Comparison of ENCODE assay signal across 35 cellular contexts in the genomic region with DNA sequence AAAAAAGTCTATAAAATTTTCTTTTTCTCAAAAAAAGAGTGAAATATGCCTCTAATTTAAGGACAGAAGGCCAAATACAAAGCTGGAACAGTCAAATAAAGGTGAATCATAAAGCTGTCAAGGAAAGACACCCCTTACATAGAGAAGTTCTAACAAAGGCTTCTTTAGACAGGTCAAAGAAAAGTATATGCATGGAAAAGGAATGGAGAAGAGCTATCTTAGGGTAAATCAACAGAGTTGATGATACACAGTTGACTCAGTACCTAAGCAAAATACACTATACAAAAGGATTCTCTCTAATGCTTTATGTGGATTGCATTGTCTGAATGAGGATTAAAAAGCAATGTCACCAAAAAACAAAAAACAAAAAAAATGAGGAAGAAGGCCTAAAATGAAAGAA.
"Had no signal": no experiment of that assay in that cellular context is flagged by ENCODE, and none has a peak within 500 bp of the region (broad histone marks: within the 10 kb centered on the region; RNA-seq: fewer than 3 reads in every experiment).

No MANE protein-coding gene starts in this region.

- H3K27ac Mint-ChIP-seq: activated B cell treated with CpG ODN at 0.5 μM for 24 hours; activated CD4-positive, alpha-beta memory T cell treated with anti-CD3 and anti-CD28 coated beads for 36 hours; activated CD8-positive, alpha-beta memory T cell treated with anti-CD3 and anti-CD28 coated beads, Interleukin-2, amount 10 ng/mL, durations not matched to agents 7 days and 5 days; activated CD8-positive, alpha-beta T cell treated with anti-CD3 and anti-CD28 coated beads, Interleukin-2, amount 10 ng/mL, durations not matched to agents 7 days and 5 days; activated naive CD4-positive, alpha-beta T cell treated with anti-CD3 and anti-CD28 coated beads for 36 hours; activated naive CD4-positive, alpha-beta T cell treated with anti-CD3 and anti-CD28 coated beads, Interleukin-2, amount 50 U/mL, for 24 hours; activated naive CD8-positive, alpha-beta T cell treated with anti-CD3 and anti-CD28 coated beads for 36 hours; activated naive CD8-positive, alpha-beta T cell treated with anti-CD3 and anti-CD28 coated beads, Interleukin-2, amount 50 U/mL, for 24 hours; activated T-helper 1 cell treated with anti-CD3 and anti-CD28 coated beads, Interleukin-12 subunit alpha, Interleukin-12 subunit beta, Interleukin-2, Interleukin-4 antibody, amounts not matched to agents 30 ng/mL and 10 ng/mL and 1 ng/mL, durations not matched to agents 14 hours and 24 hours and 36 hours; activated T-helper 2 cell treated with anti-CD3 and anti-CD28 coated beads, Interferon-gamma antibody, Interleukin-2, Interleukin-4, amounts not matched to agents 10 μg/mL and 5 μg/mL and 100 μg/mL, durations not matched to agents 14 hours and 24 hours and 36 hours; effector memory CD8-positive, alpha-beta T cell; T-helper 17 cell; T-helper 2 cell treated with Interferon-gamma antibody and Interleukin-4, amounts not matched to agents 5 μg/mL and 100 μg/mL, for 36 hours had no signal

- H3K27me3 Mint-ChIP-seq: activated CD4-positive, alpha-beta memory T cell treated with anti-CD3 and anti-CD28 coated beads for 36 hours; activated CD8-positive, alpha-beta memory T cell treated with anti-CD3 and anti-CD28 coated beads, Interleukin-2, amount 10 ng/mL, durations not matched to agents 7 days and 5 days; activated naive CD4-positive, alpha-beta T cell treated with anti-CD3 and anti-CD28 coated beads, Interleukin-2, amount 50 U/mL, for 24 hours; effector memory CD8-positive, alpha-beta T cell; T-helper 17 cell had no signal

- FAIRE-seq: colon, frontal cortex had no signal

- ATAC-seq: activated CD4-positive, CD25-positive, alpha-beta regulatory T cell treated with anti-CD3 and anti-CD28 coated beads, Interleukin-2, amount 50 U/mL, for 24 hours; activated CD8-positive, alpha-beta memory T cell treated with anti-CD3 and anti-CD28 coated beads, Interleukin-2, amount 10 ng/mL, durations not matched to agents 7 days and 5 days; activated CD8-positive, alpha-beta T cell treated with anti-CD3 and anti-CD28 coated beads, Interleukin-2, amount 10 ng/mL, durations not matched to agents 7 days and 5 days; activated naive CD8-positive, alpha-beta T cell treated with anti-CD3 and anti-CD28 coated beads, Interleukin-2, amount 50 U/mL, for 24 hours; effector memory CD8-positive, alpha-beta T cell; T-helper 17 cell had no signal

- H3K4me3 Mint-ChIP-seq: activated B cell treated with CpG ODN at 0.5 μM for 24 hours; activated CD4-positive, alpha-beta memory T cell treated with anti-CD3 and anti-CD28 coated beads for 36 hours; activated CD8-positive, alpha-beta memory T cell treated with anti-CD3 and anti-CD28 coated beads, Interleukin-2, amount 10 ng/mL, durations not matched to agents 7 days and 5 days; activated CD8-positive, alpha-beta T cell treated with anti-CD3 and anti-CD28 coated beads, Interleukin-2, amount 10 ng/mL, durations not matched to agents 7 days and 5 days; activated naive CD4-positive, alpha-beta T cell treated with anti-CD3 and anti-CD28 coated beads for 36 hours; activated naive CD4-positive, alpha-beta T cell treated with anti-CD3 and anti-CD28 coated beads, Interleukin-2, amount 50 U/mL, for 24 hours; activated naive CD8-positive, alpha-beta T cell treated with anti-CD3 and anti-CD28 coated beads for 36 hours; activated naive CD8-positive, alpha-beta T cell treated with anti-CD3 and anti-CD28 coated beads, Interleukin-2, amount 50 U/mL, for 24 hours; activated T-helper 1 cell treated with anti-CD3 and anti-CD28 coated beads, Interleukin-12 subunit alpha, Interleukin-12 subunit beta, Interleukin-2, Interleukin-4 antibody, amounts not matched to agents 30 ng/mL and 10 ng/mL and 1 ng/mL, durations not matched to agents 14 hours and 24 hours and 36 hours; brain; effector memory CD8-positive, alpha-beta T cell; T-helper 17 cell; T-helper 2 cell treated with Interferon-gamma antibody and Interleukin-4, amounts not matched to agents 5 μg/mL and 100 μg/mL, for 36 hours had no signal

- H3K36me3 ChIP-seq: adrenal gland, esophagus squamous epithelium, WERI-Rb-1 had no signal

- H3K27me3 ChIP-seq: adrenal gland, esophagus squamous epithelium had no signal

- H3K27ac ChIP-seq: adrenal gland, esophagus squamous epithelium, WERI-Rb-1 had no signal

- H3K4me3 ChIP-seq: adrenal gland, esophagus squamous epithelium had no signal

- DNase-seq: activated B cell treated with CpG ODN at 0.5 μM for 24 hours; activated CD4-positive, alpha-beta memory T cell treated with anti-CD3 and anti-CD28 coated beads for 36 hours; activated CD4-positive, alpha-beta T cell treated with anti-CD3 and anti-CD28 coated beads for 48 hours; activated CD4-positive, alpha-beta T cell treated with anti-CD3 and anti-CD28 coated beads, Interleukin-2, amount 50 U/mL, for 1 hour; activated CD8-positive, alpha-beta memory T cell treated with anti-CD3 and anti-CD28 coated beads, Interleukin-2, amount 10 ng/mL, durations not matched to agents 7 days and 5 days; activated CD8-positive, alpha-beta memory T cell treated with anti-CD3 and anti-CD28 coated beads, Interleukin-2, amount 50 U/mL, for 4 hours; activated CD8-positive, alpha-beta T cell treated with anti-CD3 and anti-CD28 coated beads, Interleukin-2, amount 10 ng/mL, durations not matched to agents 7 days and 5 days; activated effector memory CD4-positive, alpha-beta T cell treated with anti-CD3 and anti-CD28 coated beads, Interleukin-2, amount 50 U/mL, for 16 hours; activated naive CD4-positive, alpha-beta T cell treated with anti-CD3 and anti-CD28 coated beads for 36 hours; activated naive CD8-positive, alpha-beta T cell treated with anti-CD3 and anti-CD28 coated beads for 36 hours; activated naive CD8-positive, alpha-beta T cell treated with anti-CD3 and anti-CD28 coated beads, Interleukin-2, amount 50 U/mL, for 24 hours; activated T-cell treated with anti-CD3 and anti-CD28 coated beads, Interleukin-2, amount 50 U/mL, for 1 hour; activated T-cell treated with anti-CD3 and anti-CD28 coated beads, Interleukin-2, amount 50 U/mL, for 48 hours; adrenal gland; amygdala; aorta; caudate nucleus; cortex of kidney; dermis blood vessel endothelial cell; effector CD4-positive, alpha-beta T cell; effector memory CD8-positive, alpha-beta T cell; esophagus squamous epithelium; head of caudate nucleus; T-helper 1 cell; T-helper 17 cell; T1000; WERI-Rb-1 had no signal

- H3K9me3 ChIP-seq: adrenal gland had no signal

- H3K4me1 ChIP-seq: adrenal gland, esophagus squamous epithelium had no signal

- H3K36me3 Mint-ChIP-seq: activated CD4-positive, alpha-beta memory T cell treated with anti-CD3 and anti-CD28 coated beads for 36 hours; activated CD8-positive, alpha-beta memory T cell treated with anti-CD3 and anti-CD28 coated beads, Interleukin-2, amount 10 ng/mL, durations not matched to agents 7 days and 5 days; activated naive CD4-positive, alpha-beta T cell treated with anti-CD3 and anti-CD28 coated beads, Interleukin-2, amount 50 U/mL, for 24 hours; activated naive CD8-positive, alpha-beta T cell treated with anti-CD3 and anti-CD28 coated beads for 36 hours; brain had no signal

- H3K4me1 Mint-ChIP-seq: activated B cell treated with CpG ODN at 0.5 μM for 24 hours; activated CD8-positive, alpha-beta memory T cell treated with anti-CD3 and anti-CD28 coated beads, Interleukin-2, amount 10 ng/mL, durations not matched to agents 7 days and 5 days; activated naive CD4-positive, alpha-beta T cell treated with anti-CD3 and anti-CD28 coated beads, Interleukin-2, amount 50 U/mL, for 24 hours; activated naive CD8-positive, alpha-beta T cell treated with anti-CD3 and anti-CD28 coated beads for 36 hours; activated naive CD8-positive, alpha-beta T cell treated with anti-CD3 and anti-CD28 coated beads, Interleukin-2, amount 50 U/mL, for 24 hours; brain; T-helper 17 cell had no signal
